In the genomic region with DNA sequence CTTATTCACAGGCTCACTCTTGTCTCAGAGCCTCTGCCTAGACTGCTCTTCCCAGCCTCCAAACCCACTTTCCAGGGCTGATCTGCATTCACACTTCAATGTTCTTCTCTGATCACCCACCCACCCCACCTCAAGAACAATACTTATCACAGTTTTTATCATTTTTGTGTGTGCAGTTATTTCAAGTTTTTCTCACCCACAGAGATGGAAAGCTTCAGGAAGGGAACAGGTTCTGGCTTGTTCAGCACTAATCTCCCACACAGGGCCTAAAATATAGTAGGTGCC, we compare ENCODE assay signal across 1 cellular context.
A peak's percentile ranks its signal among the peaks of the same experiment; 100 is the strongest.
TF ChIP-seq lines count a peak whose summit lies in the region.

No MANE protein-coding gene starts in this region.

TF ChIP-seq in K562, 482 proteins besides CTCF, POLR2A, EP300 and RAD21:
- peak; percentile 3 for TF ChIP-seq TBP (optimal IDR thresholded peaks at IDR 0.05; ENCODE audit: low read depth, low read length)
- peak; percentile 7; the same call in 1 of the 2 replicates for TF ChIP-seq HDGF (IDR thresholded peaks at IDR 0.05)
- TF ChIP-seq NEUROD1 (IDR thresholded peaks at IDR 0.05; ENCODE audit: borderline replicate concordance, low read depth, low read length, partially characterized antibody): no peak
- TF ChIP-seq STAG1 (CRISPR knock-in tag; IDR thresholded peaks at IDR 0.05; ENCODE audit: borderline replicate concordance): no peak
